18 cellular contexts compared by ENCODE assay signal in genomic region chr6:151015320-151015719, GRCh38.
DNase-seq lines count a peak whose midpoint lies in the region; ATAC-seq and TF ChIP-seq lines count a peak whose summit lies in the region.
"Had no signal": no experiment of that assay in that cellular context is flagged by ENCODE, and none has a peak within 500 bp of the region (broad histone marks: within the 10 kb centered on the region; RNA-seq: fewer than 3 reads in every experiment).

No MANE protein-coding gene starts in this region.

- intact Hi-C loops in Right ventricle myocardium inferior (cut with DNase I) (loop anchor here (10.0 kb wide), 1 partner anchor 129 kb away; no protein-coding TSS in a partner anchor), OCI-LY7 (cut with micrococcal nuclease; ENCODE audit: unreplicated experiment) (no loop called here)

- H3K27me3 Mint-ChIP-seq in central memory CD8-positive, alpha-beta T cell = no peaks in the 10 kb centered on the region
- no peaks in the 10 kb centered on the region for H3K27me3 Mint-ChIP-seq in nephron (ENCODE audit: low read depth)

- no peak overlapping the region for H2AFZ ChIP-seq in OCI-LY7 (ENCODE audit: low read length)
- H2AFZ ChIP-seq: GM23248 had no signal

- no peak overlapping the region for H3K4me3 ChIP-seq in right atrium auricular region
- no peak overlapping the region for H3K4me3 ChIP-seq in OCI-LY7 (ENCODE audit: low read depth, low read length, poor library complexity, severe bottlenecking)
- H3K4me3 ChIP-seq: GM23248, SJSA1 had no signal

- no peaks in the 10 kb centered on the region for H3K27me3 ChIP-seq in right atrium auricular region
- H3K27me3 ChIP-seq: SJSA1 had no signal

- POLR2A ChIA-PET in OCI-LY7 (lab: Charles Lee) = interaction anchor here (0.6 kb wide), 1 partner anchor 941 kb away, joined by 7 read pairs; no protein-coding TSS in a partner anchor

- no peak overlapping the region for H3K4me2 ChIP-seq in OCI-LY7 (ENCODE audit: low read length)

- H3K4me3 Mint-ChIP-seq in central memory CD8-positive, alpha-beta T cell = no peak overlapping the region
- no peak overlapping the region for H3K4me3 Mint-ChIP-seq in nephron
- H3K4me3 Mint-ChIP-seq: CD14-positive monocyte had no signal

- BruUV-seq in OCI-LY7 (replicated peaks; lab: Mats Ljungman, UMichigan) = no TSS peak

- peak overlapping the region; percentile 10 for H3K27ac Mint-ChIP-seq in central memory CD8-positive, alpha-beta T cell (ENCODE audit: low read depth)
- peak overlapping the region; percentile 73 to 92 (median 82) for H3K27ac Mint-ChIP-seq in nephron

- peaks cover 8% of the 10 kb centered on the region for H3K4me1 Mint-ChIP-seq in central memory CD8-positive, alpha-beta T cell
- peaks cover 20% of the 10 kb centered on the region for H3K4me1 Mint-ChIP-seq in nephron

- H4K20me1 ChIP-seq in OCI-LY7 (ENCODE audit: insufficient read depth, low read length) = no peaks in the 10 kb centered on the region

- peaks cover 4% of the 10 kb centered on the region for H3K36me3 ChIP-seq in right atrium auricular region
- H3K36me3 ChIP-seq in OCI-LY7 (ENCODE audit: insufficient read depth, low read length) = peaks cover 94% of the 10 kb centered on the region

- H3K9me3 Mint-ChIP-seq in central memory CD8-positive, alpha-beta T cell = no peaks in the 10 kb centered on the region
- H3K9me3 Mint-ChIP-seq in nephron = no peaks in the 10 kb centered on the region

- no peaks in the 10 kb centered on the region for H3K9me3 ChIP-seq in right atrium auricular region
- no peaks in the 10 kb centered on the region for H3K9me3 ChIP-seq in OCI-LY7 (ENCODE audit: low read length)
- H3K9me3 ChIP-seq: SJSA1 had no signal

- H3K36me3 Mint-ChIP-seq in central memory CD8-positive, alpha-beta T cell (ENCODE audit: insufficient read depth) = peaks cover 2% of the 10 kb centered on the region
- H3K36me3 Mint-ChIP-seq in nephron (ENCODE audit: low read depth) = peaks cover 11% of the 10 kb centered on the region

- no peaks in the 10 kb centered on the region for H3K9me2 ChIP-seq in OCI-LY7 (ENCODE audit: insufficient read depth, low read length)

- CTCF ChIA-PET in OCI-LY7 (lab: Charles Lee; ENCODE audit: unreplicated experiment) = interaction anchor here (1.6 kb wide), 1 partner anchor 10 kb away, joined by 4 read pairs; no protein-coding TSS in a partner anchor

- peak; percentile 54 for DNase-seq in right atrium auricular region (ENCODE audit: low spot score)
- no peak for DNase-seq in Right ventricle myocardium inferior (ENCODE audit: missing footprints)
- no peak for DNase-seq in central memory CD8-positive, alpha-beta T cell (ENCODE audit: low spot score in 2 of 2)
- no peak for DNase-seq in OCI-LY7 (ENCODE audit: low spot score)
- no peak for DNase-seq in stimulated activated CD8-positive, alpha-beta memory T cell treated with anti-CD3 and anti-CD28 coated beads, Interleukin-4, amount 100 ng/mL, for 48 hours
- DNase-seq: AML-193, DMS79 treated with DMSO at 0.1 percent for 48 hours, GM23248, KBM-7, NCI-H1436, NCI-H2029 treated with DMSO at 0.1 percent for 48 hours, NCI-H2171 treated with DMSO at 0.1 percent for 48 hours, NCI-H748 treated with DMSO at 0.1 percent for 48 hours had no signal

- ATAC-seq in Right ventricle myocardium inferior = no peak
- ATAC-seq in central memory CD8-positive, alpha-beta T cell (replicated peaks; ENCODE audit: extremely low read depth, poor library complexity, severe bottlenecking) = no peak
- no peak for ATAC-seq in HG03571 (IDR thresholded peaks at IDR 0.05; ENCODE audit: unreplicated experiment)
- no peak for ATAC-seq in GM21825 (IDR thresholded peaks at IDR 0.05; ENCODE audit: unreplicated experiment)

- H3K27ac ChIP-seq in right atrium auricular region (no peak overlapping the region), OCI-LY7 (ENCODE audit: low read depth, low read length, poor library complexity, severe bottlenecking) (no peak overlapping the region)
- H3K27ac ChIP-seq: GM23248 had no signal

- no peak for TF ChIP-seq CTCF in right atrium auricular region (IDR thresholded peaks at IDR 0.05)
- no peak for TF ChIP-seq CTCF in nephron (IDR thresholded peaks at IDR 0.05; ENCODE audit: unreplicated experiment in 3 of 3)
- no peak for TF ChIP-seq CTCF in OCI-LY7 (conservative IDR thresholded peaks at IDR 0.05; ENCODE audit: low read length)

- H3K4me1 ChIP-seq in right atrium auricular region = peaks cover 0 to 3% of the 10 kb centered on the region in 2 donors
- no peaks in the 10 kb centered on the region for H3K4me1 ChIP-seq in OCI-LY7 (ENCODE audit: insufficient read depth, low read length, poor library complexity, severe bottlenecking)

- no peaks in the 10 kb centered on the region for H3K79me2 ChIP-seq in OCI-LY7 (ENCODE audit: insufficient read depth, low read depth, low read length)
